ENCODE assay signal across 1 cellular context in genomic region chr2:43024515-43024962, GRCh38.
TF ChIP-seq lines count a peak whose summit lies in the region.

No MANE protein-coding gene starts in this region.

TF ChIP-seq in SK-N-SH, 30 proteins besides CTCF, POLR2A, EP300 and RAD21 (continued from another document):
- TF ChIP-seq REST (IDR thresholded peaks at IDR 0.05; ENCODE audit: low read depth, low read length) (peak; percentile 31; the same call in 1 of the 2 replicates), NRF1 (IDR thresholded peaks at IDR 0.05; ENCODE audit: low read depth, low read length) (0 out of 2 replicates have a peak, but pooled peaks have one; percentile 19), SMC3 (IDR thresholded peaks at IDR 0.05; ENCODE audit: low read depth, low read length) (peak; percentile 99), NFIC (IDR thresholded peaks at IDR 0.05; ENCODE audit: borderline replicate concordance) (peak; percentile 48; the same call in 1 of the 2 replicates), FOXM1 (IDR thresholded peaks at IDR 0.05; ENCODE audit: low read depth) (no peak), SIN3A (IDR thresholded peaks at IDR 0.05; ENCODE audit: borderline replicate concordance, low read depth, low read length) (no peak), TCF12 (IDR thresholded peaks at IDR 0.05) (peak; percentile 65; the same call in 1 of the 2 replicates)
